In genomic region chr2:125471963-125472362, GRCh38 we compare ENCODE assay signal across 8 cellular contexts.
DNase-seq lines count a peak whose midpoint lies in the region; ATAC-seq and TF ChIP-seq lines count a peak whose summit lies in the region.

No MANE protein-coding gene starts in this region.

- H3K36me3 ChIP-seq in Panc1 (ENCODE audit: control insufficient read depth, insufficient read depth, low read length) = no peaks in the 10 kb centered on the region

- peak; percentile 76 for TF ChIP-seq CTCF in Panc1 (IDR thresholded peaks at IDR 0.05)

- ATAC-seq in GM21825 (IDR thresholded peaks at IDR 0.05; ENCODE audit: unreplicated experiment) = peak; percentile 54
- peak; percentile 86 for ATAC-seq in Panc1
- ATAC-seq in HG02973 (IDR thresholded peaks at IDR 0.05; ENCODE audit: unreplicated experiment) = no peak

- H3K4me1 ChIP-seq in Panc1 (ENCODE audit: control insufficient read depth, insufficient read depth, low read length) = no peaks in the 10 kb centered on the region

- intact Hi-C loops in Panc1 (cut with micrococcal nuclease; ENCODE audit: unreplicated experiment) = loop anchor here (5.0 to 10.0 kb wide), 2 partner anchors 670 to 1447 kb away; partner anchors contain the start of gene CNTNAP5

- DNase-seq in ELF-1 (ENCODE audit: low read depth, low spot score) (peak; percentile 75), Panc1 (ENCODE audit: low read depth, low spot score) (no peak), kidney tubule cell (ENCODE audit: low spot score) (peak; percentile 44), ureter (ENCODE audit: low spot score) (no peak), DMS153 (lab: John Stamatoyannopoulos, UW) (no peak), mesenteric fat pad (ENCODE audit: low spot score) (no peak)

- no peaks in the 10 kb centered on the region for H3K27me3 ChIP-seq in Panc1 (ENCODE audit: control insufficient read depth, insufficient read depth, low read length)

- CTCF ChIA-PET in Panc1 (lab: Charles Lee) = no interaction called here

- peak overlapping the region in 1 of 2 experiments; percentile 26; a peak in 1 of 4 replicates for H3K4me3 ChIP-seq in Panc1 (ENCODE audit: low read depth in 2 of 2, low read length in 2 of 2)

- H3K9me3 ChIP-seq in Panc1 (ENCODE audit: control insufficient read depth, insufficient read depth, low read depth, low read length) = no peaks in the 10 kb centered on the region

- no peak overlapping the region for H3K27ac ChIP-seq in Panc1 (ENCODE audit: low read length)

- no TSS peak for BruUV-seq in Panc1 (replicated peaks; lab: Mats Ljungman, UMichigan)

- POLR2A ChIA-PET in Panc1 (lab: Charles Lee) = no interaction called here

- in situ Hi-C loops in Panc1 (cut with HindIII; ENCODE audit: low pct_unique_long_range_greater_than_20kb, low sequenced_read_pairs) = no loop called here

Comparison
In these comparisons a context has a peak if more than half of its experiments do, and no peak if none do; other contexts are left out.
1. DNase-seq: peak in ELF-1 (single experiment) and kidney tubule cell (single experiment); none in Panc1 (single experiment), ureter (single experiment), DMS153 (single experiment) and mesenteric fat pad (single experiment).